23 cellular contexts compared by ENCODE assay signal in the genomic region with DNA sequence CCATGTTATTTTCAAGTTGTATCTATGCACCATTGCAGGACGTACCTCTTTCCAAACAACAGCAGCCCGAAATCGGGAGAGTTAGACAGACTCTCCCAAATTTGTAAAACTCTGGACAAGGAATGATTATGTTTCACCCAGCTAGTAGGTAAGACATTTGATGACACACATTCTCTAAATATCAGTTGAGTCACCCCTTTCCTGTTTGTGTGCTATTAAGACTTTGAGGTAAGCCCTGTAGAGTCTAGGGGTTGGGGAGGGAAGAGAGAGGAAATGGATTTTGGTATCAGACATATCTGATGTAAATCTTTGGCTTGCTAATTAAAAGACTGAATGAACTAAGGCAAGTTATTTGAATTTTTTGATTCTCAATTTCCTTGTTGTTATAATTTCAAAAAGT.
DNase-seq lines count a peak whose midpoint lies in the region; ATAC-seq, FAIRE-seq and TF ChIP-seq lines count a peak whose summit lies in the region.
"Had no signal": no experiment of that assay in that cellular context is flagged by ENCODE, and none has a peak within 500 bp of the region (broad histone marks: within the 10 kb centered on the region; RNA-seq: fewer than 3 reads in every experiment).

No MANE protein-coding gene starts in this region.

- no peaks in the 10 kb centered on the region for H4K20me1 ChIP-seq in IMR-90 (ENCODE audit: insufficient read depth, low read length)

- no peak overlapping the region for H2BK12ac ChIP-seq in mesenchymal stem cell (ENCODE audit: low read length in 2 of 2)

- H3K27ac ChIP-seq in IMR-90 (ENCODE audit: insufficient read depth, low read length), result no peak overlapping the region
- no peak overlapping the region for H3K27ac ChIP-seq in mesenchymal stem cell (ENCODE audit: low read length, poor library complexity, severe bottlenecking)

- no peak overlapping the region; the same call in 1 of the 2 replicates for H2BK120ac ChIP-seq in IMR-90 (ENCODE audit: low read depth, low read length)
- no peak overlapping the region for H2BK120ac ChIP-seq in mesenchymal stem cell (ENCODE audit: low read depth, low read length)

- TF ChIP-seq CTCF in IMR-90 (conservative IDR thresholded peaks at IDR 0.05; ENCODE audit: low read depth, low read length) (no peak), bronchial epithelial cell (IDR thresholded peaks at IDR 0.05; ENCODE audit: insufficient read depth, low read length, severe bottlenecking) (no peak), GM10248 (IDR thresholded peaks at IDR 0.05; ENCODE audit: control extremely low read depth, extremely low read depth, low read depth, missing control alignments) (no peak)

- H3K14ac ChIP-seq in IMR-90 (replicated peaks; ENCODE audit: low read depth, low read length), result no peak overlapping the region
- H3K14ac ChIP-seq in mesenchymal stem cell (ENCODE audit: low read length in 2 of 2), result no peak overlapping the region

- no peak overlapping the region for H4K5ac ChIP-seq in IMR-90 (ENCODE audit: low read depth, low read length)

- no peak overlapping the region for H3K18ac ChIP-seq in IMR-90 (ENCODE audit: low read depth, low read length)
- no peak overlapping the region for H3K18ac ChIP-seq in mesenchymal stem cell (ENCODE audit: low read depth in 1 of 2, low read length in 2 of 2)

- no peaks in the 10 kb centered on the region for H3K9me3 ChIP-seq in IMR-90 (ENCODE audit: control insufficient read depth, insufficient read depth, low read length)
- H3K9me3 ChIP-seq in mesenchymal stem cell (ENCODE audit: control insufficient read depth, low read length), result no peaks in the 10 kb centered on the region
- H3K9me3 ChIP-seq: BE2C had no signal

- H2BK15ac ChIP-seq in IMR-90 (ENCODE audit: low read depth, low read length) (peak overlapping the region; percentile 54; the same call in 1 of the 3 replicates), mesenchymal stem cell (ENCODE audit: low read depth, poor library complexity, severe bottlenecking) (no peak overlapping the region)

- H3K4me1 ChIP-seq in IMR-90 (ENCODE audit: control insufficient read depth, insufficient read depth, low read length), result peaks cover 2% of the 10 kb centered on the region
- no peaks in the 10 kb centered on the region for H3K4me1 ChIP-seq in mesenchymal stem cell (ENCODE audit: control insufficient read depth, insufficient read depth, low read depth, low read length)
- H3K4me1 ChIP-seq: BE2C had no signal

- FAIRE-seq in bronchial epithelial cell (lab: Jason Lieb, UNC), result no peak
- FAIRE-seq: A204.1, H54, RCC 7860 had no signal

- H2AFZ ChIP-seq in IMR-90 (replicated peaks; ENCODE audit: low read length, poor library complexity) (no peak overlapping the region), mesenchymal stem cell (ENCODE audit: low read depth, low read length) (no peak overlapping the region)

- intact Hi-C loops in IMR-90 (cut with micrococcal nuclease), result loop anchor here (5.0 kb wide), 2 partner anchors 171 to 289 kb away; no protein-coding TSS in a partner anchor

- no peak overlapping the region for H3K23ac ChIP-seq in IMR-90 (ENCODE audit: low read depth, low read length)
- H3K23ac ChIP-seq in mesenchymal stem cell (ENCODE audit: low read length in 2 of 2), result no peak overlapping the region

- in situ Hi-C loops in IMR-90 (cut with MboI; ENCODE audit: low sequenced_read_pairs), result loop anchor here (25.0 kb wide), 3 partner anchors 696 to 921 kb away; no protein-coding TSS in a partner anchor

- ATAC-seq in IMR-90 (ENCODE audit: low read depth), result no peak
- no peak for ATAC-seq in HG03469 (IDR thresholded peaks at IDR 0.05; ENCODE audit: unreplicated experiment)
- ATAC-seq: SK-N-SH treated with all-trans-retinoic acid at 6 μM for 48 hours had no signal

- no peak for TF ChIP-seq POLR2A in IMR-90 (IDR thresholded peaks at IDR 0.05; ENCODE audit: low read depth, low read length)

- POLR2A ChIA-PET in IMR-90 (lab: Charles Lee; ENCODE audit: unreplicated experiment), result no interaction called here
- POLR2A ChIA-PET in GM10248 (lab: Yijun Ruan, JAX), result no interaction called here

- dilution Hi-C loops in IMR-90 (cut with HindIII; ENCODE audit: low sequenced_read_pairs, unreplicated experiment), result no loop called here

- H3K4me3 ChIP-seq in IMR-90 (ENCODE audit: insufficient read depth, low read depth, low read length) (no peak overlapping the region), bronchial epithelial cell (ENCODE audit: low read depth, low read length) (no peak overlapping the region), mesenchymal stem cell (ENCODE audit: insufficient read depth in 1 of 2, low read depth in 1 of 2, low read length in 2 of 2) (no peak overlapping the region)

- H3K79me1 ChIP-seq in IMR-90 (ENCODE audit: low read depth in 1 of 2, low read length in 2 of 2), result no peaks in the 10 kb centered on the region
- H3K79me1 ChIP-seq in mesenchymal stem cell (replicated peaks; ENCODE audit: low read length, poor library complexity, severe bottlenecking), result no peaks in the 10 kb centered on the region

- peaks cover 3% of the 10 kb centered on the region; the same call in 1 of the 2 replicates for H3K9me1 ChIP-seq in IMR-90 (ENCODE audit: insufficient read depth, low read length)

- H3K9ac ChIP-seq in IMR-90 (ENCODE audit: low read depth, low read length) (no peak overlapping the region), mesenchymal stem cell (ENCODE audit: low read length) (no peak overlapping the region)

- H2AK9ac ChIP-seq in IMR-90 (replicated peaks; ENCODE audit: low read depth, low read length, poor library complexity), result no peak overlapping the region

- WGBS in IMR-90 (ENCODE audit: extremely low coverage in 2 of 2, insufficient read length in 1 of 2), 2 experiments, result no CpG with 5 or more reads among the region's 3 CpGs
- 80% methylated on average over 1 of the region's 3 CpGs for WGBS in mesenchymal stem cell

- H4K91ac ChIP-seq in IMR-90 (ENCODE audit: insufficient read depth, low read depth, low read length) (0 out of 2 replicates have a peak overlapping the region, but pooled peaks have one; percentile 27), mesenchymal stem cell (ENCODE audit: low read length) (no peak overlapping the region)

- no peaks in the 10 kb centered on the region for H3K36me3 ChIP-seq in IMR-90 (ENCODE audit: control insufficient read depth, insufficient read depth, low read length)
- no peaks in the 10 kb centered on the region for H3K36me3 ChIP-seq in bronchial epithelial cell (ENCODE audit: control insufficient read depth, insufficient read depth, low read length)
- H3K36me3 ChIP-seq in mesenchymal stem cell (ENCODE audit: control insufficient read depth in 1 of 2, insufficient read depth in 2 of 2, low read depth in 1 of 2, low read length in 2 of 2), result no peaks in the 10 kb centered on the region
- H3K36me3 ChIP-seq: BE2C had no signal

- peak overlapping the region; percentile 27 for H2BK5ac ChIP-seq in IMR-90 (ENCODE audit: low read depth, low read length, poor library complexity, severe bottlenecking)
- no peak overlapping the region for H2BK5ac ChIP-seq in mesenchymal stem cell (ENCODE audit: low read depth, low read length, poor library complexity, severe bottlenecking)

- CTCF ChIA-PET in IMR-90 (lab: Yijun Ruan, JAX) (interaction anchor here (0.6 kb wide), 2 partner anchors 81 to 351 kb away, joined by 3 to 4 read pairs; no protein-coding TSS in a partner anchor), GM10248 (lab: Yijun Ruan, JAX) (interaction anchor here (1.2 to 1.4 kb wide), 2 partner anchors 7 to 11 kb away, joined by 3 to 5 read pairs; no protein-coding TSS in a partner anchor)

- DNase-seq in EH (ENCODE audit: low read depth) (peak; percentile 14), IMR-90 (peak; percentile 53), bronchial epithelial cell (ENCODE audit: low read depth) (peak; percentile 79), kidney tubule cell (ENCODE audit: low spot score) (peak; percentile 30), GM10248 (ENCODE audit: extremely low spot score) (no peak), anterior cingulate cortex (lab: John Stamatoyannopoulos, UW) (no peak), mesenchymal stem cell (no peak)
- DNase-seq: BE2C; CD4-positive, CD25-positive, alpha-beta regulatory T cell; COR-L47; HFFc6; NCI-H1105; NCI-H1694; NCI-H2081 treated with DMSO at 0.1 percent for 48 hours; NCI-H510A; NCI-H748 treated with DMSO at 0.1 percent for 48 hours; NK-92 treated with Interleukin-12 subunit alpha and Interleukin-12 subunit beta, amount 100 ng/mL, for 24 hours; SHP77 had no signal

- H2AK5ac ChIP-seq in IMR-90 (ENCODE audit: low read depth, low read length) (no peak overlapping the region), mesenchymal stem cell (ENCODE audit: low read length, severe bottlenecking) (no peak overlapping the region)

- H3K27me3 ChIP-seq in IMR-90 (ENCODE audit: control insufficient read depth, insufficient read depth, low read length), result no peaks in the 10 kb centered on the region
- no peaks in the 10 kb centered on the region for H3K27me3 ChIP-seq in bronchial epithelial cell (ENCODE audit: control insufficient read depth, insufficient read depth, low read length)
- no peaks in the 10 kb centered on the region for H3K27me3 ChIP-seq in mesenchymal stem cell (ENCODE audit: control insufficient read depth in 1 of 2, insufficient read depth in 1 of 2, low read length in 2 of 2)
- H3K27me3 ChIP-seq: BE2C had no signal

- no peak overlapping the region for H3K56ac ChIP-seq in IMR-90 (ENCODE audit: extremely low read depth, insufficient read depth, low read length)

- no peak overlapping the region for H4K8ac ChIP-seq in IMR-90 (ENCODE audit: low read depth in 2 of 2, low read length in 2 of 2)
- H4K8ac ChIP-seq in mesenchymal stem cell (ENCODE audit: low read length), result no peak overlapping the region

- H3K4ac ChIP-seq in IMR-90 (ENCODE audit: low read depth, low read length) (no peak overlapping the region), mesenchymal stem cell (ENCODE audit: low read depth in 1 of 2, low read length in 2 of 2) (no peak overlapping the region)

- TF ChIP-seq RAD21 in IMR-90 (IDR thresholded peaks at IDR 0.05; ENCODE audit: low read length), result no peak

- H3K4me2 ChIP-seq in IMR-90 (ENCODE audit: low read depth, low read length), result no peak overlapping the region; the same call in 1 of the 2 replicates
- H3K4me2 ChIP-seq in mesenchymal stem cell (ENCODE audit: low read length, poor library complexity, severe bottlenecking), result no peak overlapping the region

- H2BK20ac ChIP-seq in IMR-90 (ENCODE audit: low read depth, low read length), result no peak overlapping the region; the same call in 1 of the 2 replicates

- no TSS peak for BruUV-seq in IMR-90 (replicated peaks; lab: Mats Ljungman, UMichigan)

TF ChIP-seq in IMR-90, 13 proteins besides CTCF, POLR2A, EP300 and RAD21:
- TF ChIP-seq NFE2L2 (IDR thresholded peaks at IDR 0.05; ENCODE audit: low read depth, low read length) (no peak), MAZ (IDR thresholded peaks at IDR 0.05; ENCODE audit: borderline replicate concordance, low read depth, low read length) (no peak)
TF ChIP-seq in IMR-90: peak in this region for 0.

Comparison
In these comparisons a context has a peak if more than half of its experiments do, and no peak if none do; other contexts are left out.
1. DNase-seq: peak in EH (single experiment), IMR-90 (single experiment), bronchial epithelial cell (single experiment) and kidney tubule cell (single experiment); none in GM10248 (single experiment), anterior cingulate cortex (0 of 58) and mesenchymal stem cell (single experiment).